ENCODE assay signal across 9 cellular contexts in the genomic region with DNA sequence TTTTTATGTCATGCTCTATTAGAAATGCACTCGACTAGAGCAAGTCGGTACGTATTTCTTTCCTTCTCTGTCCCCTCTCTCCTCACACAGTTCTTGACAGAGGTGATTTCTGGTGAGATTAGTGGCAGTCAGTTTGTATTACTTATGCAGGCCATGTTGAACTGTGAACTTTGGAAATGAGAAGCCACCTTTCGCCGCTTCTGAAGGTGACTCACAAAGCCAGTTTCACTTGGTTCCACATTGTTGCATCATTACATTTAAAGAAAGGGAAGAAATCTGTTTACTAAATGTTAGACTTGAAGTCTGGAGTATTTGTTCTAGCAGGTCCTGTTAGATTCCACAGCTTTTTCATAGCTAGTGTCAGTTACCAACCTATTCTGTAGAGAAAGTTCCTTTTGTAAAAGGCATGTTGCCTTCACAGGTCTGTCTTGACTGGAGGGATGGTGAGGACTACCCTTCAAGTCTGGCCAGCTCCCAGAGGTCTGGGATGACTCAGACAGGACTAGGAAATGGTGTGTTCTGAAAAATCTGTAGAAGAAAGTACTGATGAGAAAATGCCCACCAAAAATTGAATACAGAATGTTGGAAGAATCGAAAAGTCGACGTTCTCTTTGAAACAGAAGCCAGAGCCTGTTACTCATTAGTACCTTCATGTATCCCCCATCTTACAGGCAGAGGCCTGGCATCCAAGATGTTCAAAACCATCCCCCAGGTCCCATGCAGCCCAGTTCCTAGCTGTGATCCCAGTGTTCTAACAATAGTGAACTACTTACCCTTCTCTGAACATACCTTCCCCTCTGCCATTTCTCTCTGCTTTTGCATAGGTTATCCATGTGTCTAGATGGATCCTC.
DNase-seq lines count a peak whose midpoint lies in the region; ATAC-seq, FAIRE-seq and TF ChIP-seq lines count a peak whose summit lies in the region.
"Had no signal": no experiment of that assay in that cellular context is flagged by ENCODE, and none has a peak within 500 bp of the region (broad histone marks: within the 10 kb centered on the region; RNA-seq: fewer than 3 reads in every experiment).

No MANE protein-coding gene starts in this region.

- H3K27ac ChIP-seq in GM12878 (ENCODE audit: control insufficient read depth, insufficient read depth) (no peak overlapping the region), osteoblast (ENCODE audit: low read depth, low read length) (peak overlapping the region; percentile 74)
- H3K27ac ChIP-seq: HL-60 had no signal

- RAD21 ChIA-PET in GM12878 (lab: Charles Lee; ENCODE audit: unreplicated experiment), result interaction anchor here (1.3 to 1.8 kb wide), 2 partner anchors 15 to 26 kb away, joined by 6 to 13 read pairs; no protein-coding TSS in a partner anchor

- intact Hi-C loops in GM12878 (cut with micrococcal nuclease; ENCODE audit: unreplicated experiment), result no loop called here

- H3K27me3 ChIP-seq in GM12878 (replicated peaks in 1 of 2; ENCODE audit: control insufficient read depth in 2 of 2, insufficient read depth in 2 of 2, low read length in 1 of 2), result no peaks in the 10 kb centered on the region
- H3K27me3 ChIP-seq in osteoblast (ENCODE audit: insufficient read depth, low read length), result no peaks in the 10 kb centered on the region

- 0% methylated on average over 7 of the region's 8 CpGs for WGBS in GM12878 (ENCODE audit: insufficient coverage, insufficient replicate concordance, low lambda C conversion rate, missing lambda C conversion rate)

- H4K20me1 ChIP-seq in GM12878 (ENCODE audit: control insufficient read depth, insufficient read depth) (no peaks in the 10 kb centered on the region), osteoblast (ENCODE audit: insufficient read depth, low read length) (no peaks in the 10 kb centered on the region)

- H3K9me3 ChIP-seq in GM12878 (replicated peaks; ENCODE audit: control insufficient read depth, insufficient read depth, low read length) (no peaks in the 10 kb centered on the region), osteoblast (ENCODE audit: low read depth, low read length) (no peaks in the 10 kb centered on the region)

- FAIRE-seq in GM12878 (lab: Jason Lieb, UNC), result peak; percentile 68

- H3K79me2 ChIP-seq in GM12878 (ENCODE audit: control insufficient read depth, insufficient read depth, low read length) (no peaks in the 10 kb centered on the region), osteoblast (ENCODE audit: insufficient read depth, low read length) (peaks cover 67% of the 10 kb centered on the region)

- H3K9ac ChIP-seq in GM12878 (ENCODE audit: control insufficient read depth, insufficient read depth, low read length), result no peak overlapping the region

- no peak for TF ChIP-seq POLR2A in GM12878 (IDR thresholded peaks at IDR 0.05; ENCODE audit: low read depth, low read length)

- CTCF ChIA-PET in GM12878 (lab: Yijun Ruan, JAX), result interaction anchor here (0.8 to 1.3 kb wide), 6 partner anchors 19 to 154 kb away, joined by 3 to 7 read pairs (median 4); no protein-coding TSS in a partner anchor

- TF ChIP-seq EP300 in GM12878 (IDR thresholded peaks at IDR 0.05; ENCODE audit: borderline replicate concordance in 1 of 2, control insufficient read depth in 1 of 2, low read depth in 2 of 2, low read length in 2 of 2), result 0 out of 4 replicates have a peak, but pooled peaks of 1 of the 2 experiments have one; percentile 10

- no peak for TF ChIP-seq RAD21 in GM12878 (IDR thresholded peaks at IDR 0.05; ENCODE audit: insufficient read depth, low read depth, low read length)

- POLR2A ChIA-PET in GM12878 (lab: Charles Lee), result interaction anchor here (0.9 to 1.0 kb wide), 2 partner anchors 25 to 202 kb away, joined by 3 read pairs; no protein-coding TSS in a partner anchor

- in situ Hi-C loops in GM12878 (cut with MboI), result no loop called here

- H3K4me1 ChIP-seq in GM12878 (ENCODE audit: control insufficient read depth, insufficient read depth, low read length), result peaks cover 12% of the 10 kb centered on the region
- H3K4me1 ChIP-seq in osteoblast (ENCODE audit: insufficient read depth, low read length), result peaks cover 40% of the 10 kb centered on the region

- SMC1A ChIA-PET in GM12878 (lab: Charles Lee; ENCODE audit: uncharacterized antibody, unreplicated experiment), result interaction anchor here (0.9 to 2.4 kb wide), 5 partner anchors 17 to 111 kb away, joined by 3 to 15 read pairs (median 3); no protein-coding TSS in a partner anchor

- H3K36me3 ChIP-seq in GM12878 (ENCODE audit: control insufficient read depth in 2 of 2, insufficient read depth in 2 of 2, low read length in 1 of 2) (no peaks in the 10 kb centered on the region), osteoblast (ENCODE audit: insufficient read depth, low read length) (peaks cover 9% of the 10 kb centered on the region)

- no peak overlapping the region for H2AFZ ChIP-seq in GM12878 (ENCODE audit: control insufficient read depth, low read depth, low read length)
- no peak overlapping the region for H2AFZ ChIP-seq in osteoblast (ENCODE audit: low read length)

- no peak for TF ChIP-seq CTCF in GM12878 (IDR thresholded peaks at IDR 0.05 in 2 of 3, conservative IDR thresholded peaks at IDR 0.05 in 1 of 3; ENCODE audit: control insufficient read depth in 2 of 3, extremely low read depth in 1 of 3, insufficient read depth in 1 of 3, low read depth in 3 of 3, low read length in 3 of 3)
- TF ChIP-seq CTCF in osteoblast (IDR thresholded peaks at IDR 0.05; ENCODE audit: extremely low read depth, low read depth, low read length), result no peak

- peak; percentile 66 for ATAC-seq in GM19043 (IDR thresholded peaks at IDR 0.05; ENCODE audit: low read depth, unreplicated experiment)
- peak; percentile 48 for ATAC-seq in HG03175 (IDR thresholded peaks at IDR 0.05; ENCODE audit: unreplicated experiment)
- ATAC-seq in GM12878, result peak; percentile 91

- DNase-seq in AG20443 (ENCODE audit: low spot score) (peak; percentile 71), GM12878 (ENCODE audit: low read depth, low spot score) (peak; percentile 40), osteoblast (ENCODE audit: insufficient read length, low spot score, missing footprints) (peak; percentile 88), AML-193 (lab: John Stamatoyannopoulos, UW) (no peak), cerebellum (ENCODE audit: low spot score) (no peak), SHP77 (lab: John Stamatoyannopoulos, UW) (no peak)

- H3K4me3 ChIP-seq in GM12878 (no peak overlapping the region), osteoblast (ENCODE audit: insufficient read depth, low read length) (no peak overlapping the region)

- H3K4me2 ChIP-seq in GM12878 (ENCODE audit: control insufficient read depth, insufficient read depth) (peak overlapping the region; percentile 17; the same call in 1 of the 2 replicates), osteoblast (ENCODE audit: insufficient read depth, low read length) (peak overlapping the region; percentile 47)

- BruUV-seq in GM12878 (replicated peaks; lab: Mats Ljungman, UMichigan), result no TSS peak

TF ChIP-seq in GM12878, 131 proteins besides CTCF, POLR2A, EP300 and RAD21 (continues in another document):
- TF ChIP-seq ESRRA (IDR thresholded peaks at IDR 0.05; ENCODE audit: low read length) (no peak), ATF7 (IDR thresholded peaks at IDR 0.05; ENCODE audit: low read depth) (peak; percentile 37; the same call in 1 of the 2 replicates), BCL11A (IDR thresholded peaks at IDR 0.05; ENCODE audit: low read depth, low read length) (0 out of 2 replicates have a peak, but pooled peaks have one; percentile 12), LARP7 (IDR thresholded peaks at IDR 0.05) (no peak), FOS (IDR thresholded peaks at IDR 0.05; ENCODE audit: borderline replicate concordance, extremely low read depth, insufficient read length) (no peak), IKZF2 (IDR thresholded peaks at IDR 0.05) (peak in 1 of 2 experiments; percentile 17; a peak in 1 of 4 replicates), TAF1 (IDR thresholded peaks at IDR 0.05; ENCODE audit: borderline replicate concordance, low read depth, low read length) (no peak), KAT2A (conservative IDR thresholded peaks at IDR 0.05; ENCODE audit: control insufficient read depth, low read depth, low read length) (no peak), CHD4 (IDR thresholded peaks at IDR 0.05) (no peak), SMAD5 (IDR thresholded peaks at IDR 0.05; ENCODE audit: low read depth) (no peak), CBX5 (IDR thresholded peaks at IDR 0.05; ENCODE audit: low read depth) (no peak), BHLHE40 (IDR thresholded peaks at IDR 0.05; ENCODE audit: borderline replicate concordance in 1 of 2, low read depth in 2 of 2, low read length in 1 of 2) (peak in 1 of 2 experiments; percentile 12; a peak in 1 of 4 replicates), MEF2B (IDR thresholded peaks at IDR 0.05; ENCODE audit: partially characterized antibody, poor library complexity, severe bottlenecking) (no peak), TARDBP (IDR thresholded peaks at IDR 0.05; ENCODE audit: borderline replicate concordance) (no peak), CBFB (IDR thresholded peaks at IDR 0.05; ENCODE audit: low read depth) (no peak), USF1 (IDR thresholded peaks at IDR 0.05; ENCODE audit: borderline replicate concordance, extremely low read length, insufficient read depth, low read depth, low read length) (no peak), JUNB (IDR thresholded peaks at IDR 0.05) (peak; percentile 55), RFX5 (IDR thresholded peaks at IDR 0.05; ENCODE audit: low read depth, low read length) (no peak), ZNF274 (IDR thresholded peaks at IDR 0.05; ENCODE audit: insufficient read depth, insufficient read length) (no peak), RAD51 (IDR thresholded peaks at IDR 0.05) (no peak)
- TF ChIP-seq, protein P1, sequence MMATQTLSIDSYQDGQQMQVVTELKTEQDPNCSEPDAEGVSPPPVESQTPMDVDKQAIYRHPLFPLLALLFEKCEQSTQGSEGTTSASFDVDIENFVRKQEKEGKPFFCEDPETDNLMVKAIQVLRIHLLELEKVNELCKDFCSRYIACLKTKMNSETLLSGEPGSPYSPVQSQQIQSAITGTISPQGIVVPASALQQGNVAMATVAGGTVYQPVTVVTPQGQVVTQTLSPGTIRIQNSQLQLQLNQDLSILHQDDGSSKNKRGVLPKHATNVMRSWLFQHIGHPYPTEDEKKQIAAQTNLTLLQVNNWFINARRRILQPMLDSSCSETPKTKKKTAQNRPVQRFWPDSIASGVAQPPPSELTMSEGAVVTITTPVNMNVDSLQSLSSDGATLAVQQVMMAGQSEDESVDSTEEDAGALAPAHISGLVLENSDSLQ (IDR thresholded peaks at IDR 0.05), result no peak

Comparison
In these comparisons a context has a peak if more than half of its experiments do, and no peak if none do; other contexts are left out.
1. DNase-seq: peak in AG20443 (single experiment), GM12878 (single experiment) and osteoblast (single experiment); none in AML-193 (0 of 2), cerebellum (single experiment) and SHP77 (0 of 2).
2. Peak in every context shown above with its lines, with median percentiles within 50 percentile points of each other: ATAC-seq.